In genomic region chr2:195367713-195368529, GRCh38 we compare ENCODE assay signal across 19 cellular contexts.
DNase-seq lines count a peak whose midpoint lies in the region; ATAC-seq, FAIRE-seq and TF ChIP-seq lines count a peak whose summit lies in the region.
"Had no signal": no experiment of that assay in that cellular context is flagged by ENCODE, and none has a peak within 500 bp of the region (broad histone marks: within the 10 kb centered on the region; RNA-seq: fewer than 3 reads in every experiment).

No MANE protein-coding gene starts in this region.

- H3K9me3 Mint-ChIP-seq in activated CD8-positive, alpha-beta memory T cell treated with anti-CD3 and anti-CD28 coated beads, Interleukin-2, amount 10 ng/mL, durations not matched to agents 7 days and 5 days (ENCODE audit: low read depth), result peaks cover 14% of the 10 kb centered on the region

- no peaks in the 10 kb centered on the region for H3K27me3 Mint-ChIP-seq in activated CD8-positive, alpha-beta memory T cell treated with anti-CD3 and anti-CD28 coated beads, Interleukin-2, amount 10 ng/mL, durations not matched to agents 7 days and 5 days

- no peak overlapping the region for H3K4me3 Mint-ChIP-seq in activated CD8-positive, alpha-beta memory T cell treated with anti-CD3 and anti-CD28 coated beads, Interleukin-2, amount 10 ng/mL, durations not matched to agents 7 days and 5 days

- H3K27me3 ChIP-seq in adipocyte (replicated peaks; ENCODE audit: control insufficient read depth, insufficient read depth, low read length), result no peaks in the 10 kb centered on the region
- H3K27me3 ChIP-seq in left lung, result no peaks in the 10 kb centered on the region
- H3K27me3 ChIP-seq in thyroid gland, result no peaks in the 10 kb centered on the region

- peaks cover 7% of the 10 kb centered on the region for H3K36me3 Mint-ChIP-seq in activated CD8-positive, alpha-beta memory T cell treated with anti-CD3 and anti-CD28 coated beads, Interleukin-2, amount 10 ng/mL, durations not matched to agents 7 days and 5 days

- CTCF ChIA-PET in activated CD8-positive, alpha-beta memory T cell treated with anti-CD3 and anti-CD28 coated beads, Interleukin-2, amount 10 ng/mL, durations not matched to agents 7 days and 5 days (lab: Charles Lee), result no interaction called here

- no peak overlapping the region for H3K27ac Mint-ChIP-seq in activated CD8-positive, alpha-beta memory T cell treated with anti-CD3 and anti-CD28 coated beads, Interleukin-2, amount 10 ng/mL, durations not matched to agents 7 days and 5 days

- peaks cover 22% of the 10 kb centered on the region for H3K4me1 ChIP-seq in adipocyte (ENCODE audit: control insufficient read depth, insufficient read depth, low read length)
- H3K4me1 ChIP-seq in left lung, result no peaks in the 10 kb centered on the region
- peaks cover 0 to 6% of the 10 kb centered on the region in 2 donors for H3K4me1 ChIP-seq in thyroid gland

- H3K9me3 ChIP-seq in adipocyte (ENCODE audit: control insufficient read depth, low read length) (no peaks in the 10 kb centered on the region), left lung (no peaks in the 10 kb centered on the region), thyroid gland (no peaks in the 10 kb centered on the region)

- peak; percentile 24 for ATAC-seq in GM19372 (IDR thresholded peaks at IDR 0.05; ENCODE audit: low read depth, unreplicated experiment)
- peak; percentile 57 for ATAC-seq in left lung
- no peak for ATAC-seq in activated CD8-positive, alpha-beta memory T cell treated with anti-CD3 and anti-CD28 coated beads, Interleukin-2, amount 10 ng/mL, durations not matched to agents 7 days and 5 days
- ATAC-seq: PC-3, SK-N-SH treated with all-trans-retinoic acid at 6 μM for 48 hours had no signal

- H3K36me3 ChIP-seq in adipocyte (ENCODE audit: control insufficient read depth, insufficient read depth, low read length, severe bottlenecking), result no peaks in the 10 kb centered on the region
- H3K36me3 ChIP-seq in left lung, result no peaks in the 10 kb centered on the region
- H3K36me3 ChIP-seq in thyroid gland, result no peaks in the 10 kb centered on the region

- TF ChIP-seq CTCF in left lung (IDR thresholded peaks at IDR 0.05) (no peak), thyroid gland (IDR thresholded peaks at IDR 0.05) (no peak)

- H3K4me3 ChIP-seq in adipocyte (ENCODE audit: low read length), result peak overlapping the region; percentile 68
- no peak overlapping the region for H3K4me3 ChIP-seq in left lung
- H3K4me3 ChIP-seq in thyroid gland (replicated peaks in 1 of 3), result no peak overlapping the region

- H3K9ac ChIP-seq in adipocyte (ENCODE audit: low read length), result no peak overlapping the region

- H3K27ac ChIP-seq in left lung (no peak overlapping the region), thyroid gland (no peak overlapping the region)
- H3K27ac ChIP-seq: C4-2B had no signal

- FAIRE-seq in HTR-8/SVneo (lab: Jason Lieb, UNC), result no peak

- intact Hi-C loops in left lung (cut with DNase I), result no loop called here
- intact Hi-C loops in thyroid gland (cut with DNase I), result no loop called here

- no peak for TF ChIP-seq POLR2A in thyroid gland (IDR thresholded peaks at IDR 0.05)

- DNase-seq in adipocyte (ENCODE audit: low read depth), result no peak
- DNase-seq in left lung, result no peak
- DNase-seq in thyroid gland, result peak; percentile 3 to 8
- DNase-seq in activated effector memory CD4-positive, alpha-beta T cell treated with Interleukin-2 at 50 U/mL for 16 hours, result no peak
- DNase-seq in activated CD8-positive, alpha-beta memory T cell treated with anti-CD3 and anti-CD28 coated beads, Interleukin-2, amount 10 ng/mL, durations not matched to agents 7 days and 5 days, result no peak
- DNase-seq in HTR-8/SVneo (ENCODE audit: insufficient read length, low spot score), result no peak
- DNase-seq: AML-193, DMS79 treated with DMSO at 0.1 percent for 48 hours, GOT3, NCI-H1930, NCI-H226, NCI-H524, NCI-H82, PC-3, RPMI8226, SHP77 treated with DMSO at 0.1 percent for 48 hours had no signal

- H3K4me1 Mint-ChIP-seq in activated CD8-positive, alpha-beta memory T cell treated with anti-CD3 and anti-CD28 coated beads, Interleukin-2, amount 10 ng/mL, durations not matched to agents 7 days and 5 days, result peaks cover 9% of the 10 kb centered on the region

- 64 to 70% methylated on average over 2 of the region's 2 CpGs for WGBS in thyroid gland, 2 donors

Comparison
In these comparisons a context has a peak if more than half of its experiments do, and no peak if none do; other contexts are left out.
1. DNase-seq: peak in thyroid gland (2 of 2); none in adipocyte (single experiment), left lung (0 of 2), activated effector memory CD4-positive, alpha-beta T cell treated with Interleukin-2 at 50 U/mL for 16 hours (single experiment), activated CD8-positive, alpha-beta memory T cell treated with anti-CD3 and anti-CD28 coated beads, Interleukin-2, amount 10 ng/mL, durations not matched to agents 7 days and 5 days (single experiment) and HTR-8/SVneo (single experiment).